19 cellular contexts compared by ENCODE assay signal in genomic region chr20:53382263-53382844, GRCh38.
DNase-seq lines count a peak whose midpoint lies in the region; ATAC-seq and TF ChIP-seq lines count a peak whose summit lies in the region.
"Had no signal": no experiment of that assay in that cellular context is flagged by ENCODE, and none has a peak within 500 bp of the region (broad histone marks: within the 10 kb centered on the region; RNA-seq: fewer than 3 reads in every experiment).

No MANE protein-coding gene starts in this region.

- H3K14ac ChIP-seq in neuronal stem cell (ENCODE audit: low read length): no peak overlapping the region

- no peaks in the 10 kb centered on the region for H3K9me3 Mint-ChIP-seq in activated naive CD4-positive, alpha-beta T cell treated with anti-CD3 and anti-CD28 coated beads, Interleukin-2, amount 50 U/mL, for 72 hours
- H3K9me3 Mint-ChIP-seq in activated naive CD4-positive, alpha-beta T cell treated with anti-CD3 and anti-CD28 coated beads for 36 hours: peaks cover 1% of the 10 kb centered on the region
- H3K9me3 Mint-ChIP-seq: CD4-positive, CD25-positive, alpha-beta regulatory T cell; HFFc6 had no signal

- H3K4me1 Mint-ChIP-seq in activated naive CD4-positive, alpha-beta T cell treated with anti-CD3 and anti-CD28 coated beads for 36 hours (ENCODE audit: low read depth): peaks cover 14% of the 10 kb centered on the region
- H3K4me1 Mint-ChIP-seq: B cell; CD4-positive, CD25-positive, alpha-beta regulatory T cell had no signal

- no peak for TF ChIP-seq CTCF in BE2C (IDR thresholded peaks at IDR 0.05; ENCODE audit: low read depth, low read length)
- no peak for TF ChIP-seq CTCF in left ventricle myocardium inferior (IDR thresholded peaks at IDR 0.05; ENCODE audit: borderline replicate concordance)

- peak overlapping the region; percentile 29 to 42 for H3K27ac Mint-ChIP-seq in activated naive CD4-positive, alpha-beta T cell treated with anti-CD3 and anti-CD28 coated beads, Interleukin-2, amount 50 U/mL, for 72 hours
- no peak overlapping the region for H3K27ac Mint-ChIP-seq in activated naive CD4-positive, alpha-beta T cell treated with anti-CD3 and anti-CD28 coated beads for 36 hours
- H3K27ac Mint-ChIP-seq: B cell; CD4-positive, CD25-positive, alpha-beta regulatory T cell; HFFc6 had no signal

- no peaks in the 10 kb centered on the region for H3K36me3 ChIP-seq in BE2C
- no peaks in the 10 kb centered on the region for H3K36me3 ChIP-seq in left ventricle myocardium inferior
- no peaks in the 10 kb centered on the region for H3K36me3 ChIP-seq in neuronal stem cell (replicated peaks in 1 of 2; ENCODE audit: control insufficient read depth in 2 of 2, insufficient read depth in 2 of 2, low read length in 2 of 2)
- H3K36me3 ChIP-seq: Peyer's patch had no signal

- peak overlapping the region; percentile 18 for H2AFZ ChIP-seq in neuronal stem cell (ENCODE audit: low read length)

- no peak overlapping the region for H3K4me2 ChIP-seq in neuronal stem cell (ENCODE audit: insufficient read depth, low read length, poor library complexity, severe bottlenecking)

- no peak overlapping the region for H3K23ac ChIP-seq in neuronal stem cell (ENCODE audit: low read depth, low read length, poor library complexity)

- H4K91ac ChIP-seq in neuronal stem cell (ENCODE audit: low read depth, low read length, poor library complexity): no peak overlapping the region

- H3K27me3 Mint-ChIP-seq in activated naive CD4-positive, alpha-beta T cell treated with anti-CD3 and anti-CD28 coated beads for 36 hours (ENCODE audit: low read depth): no peaks in the 10 kb centered on the region
- H3K27me3 Mint-ChIP-seq: CD4-positive, CD25-positive, alpha-beta regulatory T cell had no signal

- WGBS in neuronal stem cell (ENCODE audit: extremely low coverage in 2 of 2, insufficient read length in 2 of 2, insufficient replicate concordance in 1 of 2), 2 donors: no CpG with 5 or more reads among the region's 7 CpGs

- no peak overlapping the region for H2BK120ac ChIP-seq in neuronal stem cell (ENCODE audit: low read depth, low read length)

- H3K4me1 ChIP-seq in BE2C (no peaks in the 10 kb centered on the region; the same call in none of the 2 replicates), left ventricle myocardium inferior (peaks cover 12% of the 10 kb centered on the region), neuronal stem cell (ENCODE audit: control insufficient read depth in 2 of 2, insufficient read depth in 1 of 2, low read depth in 1 of 2, low read length in 2 of 2) (peaks cover 1 to 3% of the 10 kb centered on the region in 2 donors)
- H3K4me1 ChIP-seq: Peyer's patch had no signal

- ATAC-seq in activated naive CD4-positive, alpha-beta T cell treated with anti-CD3 and anti-CD28 coated beads, Interleukin-2, amount 50 U/mL, for 72 hours: no peak

- H3K27ac ChIP-seq in left ventricle myocardium inferior (replicated peaks) (peak overlapping the region; percentile 63), neuronal stem cell (replicated peaks; ENCODE audit: low read length) (no peak overlapping the region)
- H3K27ac ChIP-seq: Peyer's patch had no signal

- CTCF ChIA-PET in activated naive CD4-positive, alpha-beta T cell treated with anti-CD3 and anti-CD28 coated beads for 36 hours (lab: Charles Lee): interaction anchor here (0.6 kb wide), 1 partner anchor 1275 kb away, joined by 3 read pairs; no protein-coding TSS in a partner anchor

- intact Hi-C loops in activated naive CD4-positive, alpha-beta T cell treated with anti-CD3 and anti-CD28 coated beads for 36 hours (cut with micrococcal nuclease): no loop called here
- intact Hi-C loops in left ventricle myocardium inferior (cut with micrococcal nuclease): no loop called here

- H2BK12ac ChIP-seq in neuronal stem cell (ENCODE audit: low read length): no peak overlapping the region

- H3K9me3 ChIP-seq in BE2C: no peaks in the 10 kb centered on the region
- no peaks in the 10 kb centered on the region for H3K9me3 ChIP-seq in left ventricle myocardium inferior (replicated peaks)
- no peaks in the 10 kb centered on the region for H3K9me3 ChIP-seq in neuronal stem cell (replicated peaks in 1 of 2; ENCODE audit: control insufficient read depth in 2 of 2, insufficient read depth in 1 of 2, low read depth in 1 of 2, low read length in 2 of 2)
- H3K9me3 ChIP-seq: Peyer's patch had no signal

- no peak overlapping the region for H2BK5ac ChIP-seq in neuronal stem cell (ENCODE audit: low read length)

- DNase-seq in activated naive CD4-positive, alpha-beta T cell treated with anti-CD3 and anti-CD28 coated beads, Interleukin-2, amount 50 U/mL, for 72 hours (ENCODE audit: low spot score in 2 of 2): no peak
- DNase-seq in activated naive CD4-positive, alpha-beta T cell treated with anti-CD3 and anti-CD28 coated beads for 36 hours: no peak
- DNase-seq in BE2C (peak; percentile 49), left ventricle myocardium inferior (peak; percentile 26), neuronal stem cell (ENCODE audit: low spot score) (no peak), SIG-M5 treated with dmso at 0.1 percent for 504 hours (lab: John Stamatoyannopoulos, UW; ENCODE audit: unreplicated experiment) (no peak), NCI-H446 (lab: John Stamatoyannopoulos, UW) (no peak)
- DNase-seq: CD4-positive, CD25-positive, alpha-beta regulatory T cell; DMS79; H7; HFFc6; KBM-7; NCI-H1092 treated with DMSO at 0.1 percent for 48 hours; NCI-H146; NCI-H2029 treated with DMSO at 0.1 percent for 48 hours; NCI-H226; NCI-H524 treated with DMSO at 0.1 percent for 48 hours; Peyer's patch had no signal

- no peak overlapping the region for H4K8ac ChIP-seq in neuronal stem cell (ENCODE audit: low read depth, low read length)

- H3K79me1 ChIP-seq in neuronal stem cell (ENCODE audit: low read depth, low read length): no peaks in the 10 kb centered on the region

- H3K9ac ChIP-seq in neuronal stem cell (ENCODE audit: low read depth, low read length, poor library complexity): no peak overlapping the region

- H3K4ac ChIP-seq in neuronal stem cell (ENCODE audit: low read length): no peak overlapping the region

- H3K4me3 ChIP-seq in BE2C (ENCODE audit: low read depth, low read length): no peak overlapping the region
- H3K4me3 ChIP-seq in left ventricle myocardium inferior: no peak overlapping the region
- H3K4me3 ChIP-seq in neuronal stem cell (ENCODE audit: low read length in 2 of 2): no peak overlapping the region
- H3K4me3 ChIP-seq: Peyer's patch had no signal

- H2BK15ac ChIP-seq in neuronal stem cell (ENCODE audit: low read length): no peak overlapping the region

- H3K18ac ChIP-seq in neuronal stem cell (ENCODE audit: low read length): no peak overlapping the region

- H2AK5ac ChIP-seq in neuronal stem cell (ENCODE audit: low read depth, low read length): no peak overlapping the region

- H3K27me3 ChIP-seq in BE2C (no peaks in the 10 kb centered on the region), left ventricle myocardium inferior (ENCODE audit: low read depth) (no peaks in the 10 kb centered on the region), neuronal stem cell (ENCODE audit: control insufficient read depth in 3 of 3, insufficient read depth in 3 of 3, low read depth in 1 of 3, low read length in 3 of 3) (no peaks in the 10 kb centered on the region)
- H3K27me3 ChIP-seq: Peyer's patch had no signal

- peaks cover 0 to 40% of the 10 kb centered on the region in 2 donors for H3K36me3 Mint-ChIP-seq in activated naive CD4-positive, alpha-beta T cell treated with anti-CD3 and anti-CD28 coated beads, Interleukin-2, amount 50 U/mL, for 72 hours
- H3K36me3 Mint-ChIP-seq in activated naive CD4-positive, alpha-beta T cell treated with anti-CD3 and anti-CD28 coated beads for 36 hours (ENCODE audit: low read depth): peaks cover 1% of the 10 kb centered on the region
- H3K36me3 Mint-ChIP-seq: CD4-positive, CD25-positive, alpha-beta regulatory T cell had no signal

- no peak overlapping the region for H3K4me3 Mint-ChIP-seq in activated naive CD4-positive, alpha-beta T cell treated with anti-CD3 and anti-CD28 coated beads for 36 hours
- H3K4me3 Mint-ChIP-seq: B cell; CD4-positive, CD25-positive, alpha-beta regulatory T cell; HFFc6 had no signal

Comparison
In these comparisons a context has a peak if more than half of its experiments do, and no peak if none do; other contexts are left out.
1. DNase-seq: peak in BE2C (single experiment) and left ventricle myocardium inferior (single experiment); none in activated naive CD4-positive, alpha-beta T cell treated with anti-CD3 and anti-CD28 coated beads, Interleukin-2, amount 50 U/mL, for 72 hours (0 of 2), activated naive CD4-positive, alpha-beta T cell treated with anti-CD3 and anti-CD28 coated beads for 36 hours (single experiment), neuronal stem cell (single experiment), SIG-M5 treated with dmso at 0.1 percent for 504 hours (single experiment) and NCI-H446 (0 of 2).